ENCODE assay signal across 8 cellular contexts in the genomic region with DNA sequence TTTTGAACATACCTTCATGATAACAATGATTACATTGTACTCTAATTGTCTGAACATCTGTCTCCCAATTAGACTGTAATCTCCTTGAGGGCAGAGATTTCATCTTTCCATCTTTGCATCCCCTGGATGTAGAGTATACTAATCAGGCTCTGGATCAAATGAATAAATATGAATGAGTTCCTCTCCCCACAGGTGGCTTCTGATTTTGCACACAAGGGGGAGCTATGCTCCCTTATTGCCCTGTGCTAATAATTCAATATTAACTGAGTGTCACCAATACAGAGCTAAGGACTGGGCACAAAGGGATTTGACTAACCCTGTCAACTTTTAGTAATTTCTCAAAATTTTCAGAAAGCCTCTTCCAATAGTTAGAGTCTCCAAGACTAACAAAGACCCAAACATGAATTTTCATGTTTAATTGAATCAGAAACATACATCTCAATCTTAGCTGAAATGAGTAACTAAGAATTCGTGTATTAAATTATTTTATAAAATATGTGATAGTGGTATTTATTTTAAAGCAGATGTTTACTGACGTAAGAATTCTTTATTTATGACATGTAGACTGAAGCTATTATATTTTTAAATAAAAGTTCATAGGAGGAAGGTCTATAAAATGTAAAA. TPM values are rescaled to one million over a fixed set of nuclear protein-coding genes. Genes with fewer than 3 reads are reported as not detected.
DNase-seq lines count a peak whose midpoint lies in the region; ATAC-seq lines count a peak whose summit lies in the region.

No MANE protein-coding gene starts in this region.

- no peak overlapping the region for H3K9ac ChIP-seq in Karpas-422 (ENCODE audit: low read length)

- H3K79me2 ChIP-seq in Karpas-422 (ENCODE audit: low read length), result no peaks in the 10 kb centered on the region

- H3K36me3 ChIP-seq in Karpas-422 (ENCODE audit: insufficient read depth, low read length), result no peaks in the 10 kb centered on the region

- H2AFZ ChIP-seq in Karpas-422 (ENCODE audit: low read length), result no peak overlapping the region

- H3K4me3 ChIP-seq in Karpas-422 (ENCODE audit: low read length), result no peak overlapping the region

- no peaks in the 10 kb centered on the region for H3K9me3 ChIP-seq in Karpas-422 (ENCODE audit: low read length)

- ATAC-seq in HG02885 (IDR thresholded peaks at IDR 0.05; ENCODE audit: poor library complexity, unreplicated experiment), result no peak
- ATAC-seq in GM21737 (IDR thresholded peaks at IDR 0.05; ENCODE audit: unreplicated experiment), result no peak

- H3K9me2 ChIP-seq in Karpas-422 (replicated peaks; ENCODE audit: insufficient read depth, low read length), result no peaks in the 10 kb centered on the region

- no peak overlapping the region for H3K27ac ChIP-seq in Karpas-422 (ENCODE audit: low read length)

- H4K20me1 ChIP-seq in Karpas-422 (ENCODE audit: insufficient read depth, low read depth, low read length), result no peaks in the 10 kb centered on the region

- H3K4me2 ChIP-seq in Karpas-422 (ENCODE audit: low read depth, low read length, poor library complexity, severe bottlenecking), result no peak overlapping the region

- DNase-seq in SKM-1 treated with dmso at 0.1 percent for 144 hours (lab: John Stamatoyannopoulos, UW; ENCODE audit: unreplicated experiment) (peak; percentile 20), SKM-1 (lab: John Stamatoyannopoulos, UW; ENCODE audit: unreplicated experiment) (no peak), Karpas-422 (peak; percentile 81), inferior parietal cortex (ENCODE audit: extremely low spot score) (peak; percentile 10), NCI-H2227 (lab: John Stamatoyannopoulos, UW; ENCODE audit: unreplicated experiment) (no peak)
- DNase-seq in activated CD4-positive, alpha-beta T cell treated with anti-CD3 and anti-CD28 coated beads, Interleukin-2, amount 50 U/mL, for 1 hour, result peak; percentile 37

- H3K27me3 ChIP-seq in Karpas-422 (ENCODE audit: low read length), result no peaks in the 10 kb centered on the region

- no peaks in the 10 kb centered on the region for H3K4me1 ChIP-seq in Karpas-422 (ENCODE audit: low read length)

RNA-seq across cellular contexts. Expression of a gene that starts 3.0 kb away (rescaled TPM):
- not detected in 2 replicates for total RNA-seq in Karpas-422 (2014; rRNA removed; shearing (Covaris generic); ENCODE audit: low replicate concordance)

RNA-seq across cellular contexts. Expression of a gene that starts 3.1 kb away (rescaled TPM):
- total RNA-seq in Karpas-422 (2014; rRNA removed; shearing (Covaris generic); ENCODE audit: low replicate concordance), result not detected in 2 replicates

RNA-seq across cellular contexts. Expression of a gene that starts 12.5 kb away (rescaled TPM):
- total RNA-seq in Karpas-422 (2014; rRNA removed; shearing (Covaris generic); ENCODE audit: low replicate concordance), result not detected in 2 replicates

RNA-seq across cellular contexts. Expression of a gene that starts 12.7 kb away (rescaled TPM):
- 0.07 and 0.45 TPM in 2 replicates for total RNA-seq in Karpas-422 (2014; rRNA removed; shearing (Covaris generic); ENCODE audit: low replicate concordance)

Comparison
In these comparisons a context has a peak if more than half of its experiments do, and no peak if none do; other contexts are left out.
1. DNase-seq: peak in SKM-1 treated with dmso at 0.1 percent for 144 hours (single experiment), Karpas-422 (single experiment), activated CD4-positive, alpha-beta T cell treated with anti-CD3 and anti-CD28 coated beads, Interleukin-2, amount 50 U/mL, for 1 hour (single experiment) and inferior parietal cortex (single experiment); none in SKM-1 (single experiment) and NCI-H2227 (single experiment).